In genomic region chr1:153696741-153697140, GRCh38 we compare ENCODE assay signal across 2 cellular contexts.
TF ChIP-seq lines count a peak whose summit lies in the region.

No MANE protein-coding gene starts in this region.

TF ChIP-seq in H1, 55 proteins besides CTCF, POLR2A, EP300 and RAD21:
- TF ChIP-seq PHF8 (conservative IDR thresholded peaks at IDR 0.05; ENCODE audit: low read depth, low read length) (no peak), CEBPB (IDR thresholded peaks at IDR 0.05; ENCODE audit: low read depth, low read length) (no peak), CHD7 (IDR thresholded peaks at IDR 0.05; ENCODE audit: insufficient replicate concordance, low read length) (no peak), TBP (IDR thresholded peaks at IDR 0.05; ENCODE audit: low read depth, low read length) (no peak), ATF2 (IDR thresholded peaks at IDR 0.05; ENCODE audit: low read length) (no peak), CHD1 (IDR thresholded peaks at IDR 0.05; ENCODE audit: low read depth, low read length) (no peak), TEAD4 (IDR thresholded peaks at IDR 0.05; ENCODE audit: low read depth, low read length) (no peak), BRCA1 (IDR thresholded peaks at IDR 0.05; ENCODE audit: low read depth, low read length) (no peak), EGR1 (IDR thresholded peaks at IDR 0.05; ENCODE audit: borderline replicate concordance, low read depth, low read length) (no peak), TAF1 (IDR thresholded peaks at IDR 0.05; ENCODE audit: low read depth, low read length) (no peak), RNF2 (IDR thresholded peaks at IDR 0.05; ENCODE audit: borderline replicate concordance, low read depth, low read length, missing control alignments, poor library complexity, severe bottlenecking) (no peak), ATF3 (IDR thresholded peaks at IDR 0.05; ENCODE audit: insufficient read depth, low read depth, low read length) (no peak), SP4 (IDR thresholded peaks at IDR 0.05; ENCODE audit: low read length) (no peak)

TF ChIP-seq in HEK293T, 16 proteins besides CTCF, POLR2A, EP300 and RAD21:
- TF ChIP-seq FOXK2 (IDR thresholded peaks at IDR 0.05) (no peak), L3MBTL2 (conservative IDR thresholded peaks at IDR 0.05) (no peak), FOXM1 (IDR thresholded peaks at IDR 0.05; ENCODE audit: borderline replicate concordance) (no peak), LEF1 (IDR thresholded peaks at IDR 0.05; ENCODE audit: borderline replicate concordance) (no peak), SP1 (IDR thresholded peaks at IDR 0.05) (no peak), FOXA1 (IDR thresholded peaks at IDR 0.05) (no peak)
